ENCODE assay signal across 8 cellular contexts in genomic region chr10:124688889-124689670, GRCh38. TPM values are rescaled to one million over a fixed set of nuclear protein-coding genes. Genes with fewer than 3 reads are reported as not detected.
DNase-seq lines count a peak whose midpoint lies in the region; ATAC-seq, FAIRE-seq and TF ChIP-seq lines count a peak whose summit lies in the region.

No MANE protein-coding gene starts in this region.

- intact Hi-C loops in pancreas (cut with DNase I), result no loop called here

- no peaks in the 10 kb centered on the region for H3K36me3 ChIP-seq in pancreas

- H3K4me3 ChIP-seq in pancreas, result no peak overlapping the region

- peaks cover 0 to 5% (median 0%) of the 10 kb centered on the region in 3 donors for H3K4me1 ChIP-seq in pancreas

- no peaks in the 10 kb centered on the region for H3K27me3 ChIP-seq in pancreas

- H3K9me3 ChIP-seq in pancreas, result no peaks in the 10 kb centered on the region

- no peak for TF ChIP-seq CTCF in GM13976 (IDR thresholded peaks at IDR 0.05; ENCODE audit: borderline replicate concordance, control extremely low read depth, extremely low read depth, insufficient read depth, missing control alignments)
- TF ChIP-seq CTCF in pancreas (IDR thresholded peaks at IDR 0.05), result no peak

- DNase-seq in GM13976 (ENCODE audit: low spot score) (peak; percentile 85), T-helper 2 cell (peak in 3 of 5 experiments; percentile 48 to 98 (median 75)), DMS 273 (lab: John Stamatoyannopoulos, UW; ENCODE audit: unreplicated experiment) (no peak), amniotic stem cell (lab: John Stamatoyannopoulos, UW) (no peak), pancreas (no peak)
- peak; percentile 37 to 54 for DNase-seq in stimulated activated CD8-positive, alpha-beta memory T cell treated with anti-CD3 and anti-CD28 coated beads, Interleukin-7, amount 100 ng/mL, for 4 hours (ENCODE audit: low read depth in 2 of 2)

- no peak overlapping the region for H3K27ac ChIP-seq in pancreas

- no peak for FAIRE-seq in pancreas (lab: Jason Lieb, UNC)

- in situ Hi-C loops in GM13976 (cut with MboI; ENCODE audit: low sequenced_read_pairs, unreplicated experiment), result no loop called here

- 93% methylated on average over 12 of the region's 12 CpGs for WGBS in pancreas, 2 donors

- ATAC-seq in GM21825 (IDR thresholded peaks at IDR 0.05; ENCODE audit: unreplicated experiment) (peak; percentile 96), esophagus mucosa (peak; percentile 62), pancreas (no peak)

RNA-seq across cellular contexts. Expression of gene FAM53B, which starts 55.1 kb away (rescaled TPM):
- total RNA-seq in esophagus mucosa (24.9 TPM), pancreas (10 to 100 TPM in 1 of 6 donors, 1 to 10 TPM in 5; 6.5 to 16.4 (median 8.5) TPM)
- 1 to 10 TPM; 5.3 to 9.7 TPM for polyA plus RNA-seq in pancreas

Comparison
In these comparisons a context has a peak if more than half of its experiments do, and no peak if none do; other contexts are left out.
1. DNase-seq: peak in GM13976 (single experiment), T-helper 2 cell (3 of 5) and stimulated activated CD8-positive, alpha-beta memory T cell treated with anti-CD3 and anti-CD28 coated beads, Interleukin-7, amount 100 ng/mL, for 4 hours (2 of 2); none in DMS 273 (single experiment), amniotic stem cell (single experiment) and pancreas (0 of 6).
2. ATAC-seq: peak in GM21825 (single experiment) and esophagus mucosa (single experiment); none in pancreas (0 of 4).